23 cellular contexts compared by ENCODE assay signal in genomic region chr2:45345331-45346305, GRCh38.
DNase-seq lines count a peak whose midpoint lies in the region; ATAC-seq and TF ChIP-seq lines count a peak whose summit lies in the region.
"Had no signal": no experiment of that assay in that cellular context is flagged by ENCODE, and none has a peak within 500 bp of the region (broad histone marks: within the 10 kb centered on the region; RNA-seq: fewer than 3 reads in every experiment).

No MANE protein-coding gene starts in this region.

- H3K27ac ChIP-seq in neural progenitor cell, result no peak overlapping the region
- H3K27ac ChIP-seq: 22Rv1, esophagus squamous epithelium, stomach had no signal

- no peaks in the 10 kb centered on the region for H3K36me3 ChIP-seq in neural progenitor cell
- H3K36me3 ChIP-seq: esophagus squamous epithelium, stomach had no signal

- H3K4me2 ChIP-seq in neural progenitor cell, result peak overlapping the region; percentile 25
- H3K4me2 ChIP-seq: smooth muscle cell had no signal

- no peaks in the 10 kb centered on the region for H3K27me3 Mint-ChIP-seq in chondrocyte (ENCODE audit: low read depth)
- H3K27me3 Mint-ChIP-seq in neural progenitor cell (ENCODE audit: insufficient read depth, low read depth), result peaks cover 13% of the 10 kb centered on the region

- H3K9ac ChIP-seq in neural progenitor cell, result no peak overlapping the region

- H3K27me3 ChIP-seq in neural progenitor cell, result no peaks in the 10 kb centered on the region

- ATAC-seq in HG02885 (IDR thresholded peaks at IDR 0.05; ENCODE audit: poor library complexity, unreplicated experiment) (no peak), HG02970 (IDR thresholded peaks at IDR 0.05; ENCODE audit: low FRiP score, unreplicated experiment) (no peak)
- ATAC-seq: left colon had no signal

- no peak overlapping the region for H3K4me3 ChIP-seq in neural progenitor cell
- H3K4me3 ChIP-seq: esophagus squamous epithelium, smooth muscle cell, stomach had no signal

- no peaks in the 10 kb centered on the region for H3K79me2 ChIP-seq in neural progenitor cell (ENCODE audit: low read depth)

- peaks cover 35% of the 10 kb centered on the region for H3K4me1 Mint-ChIP-seq in chondrocyte (ENCODE audit: low read depth)
- H3K4me1 Mint-ChIP-seq in neural progenitor cell, result peaks cover 25% of the 10 kb centered on the region
- H3K4me1 Mint-ChIP-seq: central memory CD8-positive, alpha-beta T cell had no signal

- no peak overlapping the region for H2AFZ ChIP-seq in neural progenitor cell (replicated peaks)

- no peak overlapping the region for H3K27ac Mint-ChIP-seq in chondrocyte (ENCODE audit: unreplicated experiment)
- H3K27ac Mint-ChIP-seq in neural progenitor cell, result peak overlapping the region; percentile 39
- H3K27ac Mint-ChIP-seq: activated CD4-positive, alpha-beta memory T cell treated with anti-CD3 and anti-CD28 coated beads for 36 hours; HFFc6 had no signal

- no peaks in the 10 kb centered on the region for H3K9me3 ChIP-seq in neural progenitor cell (ENCODE audit: low read depth)
- H3K9me3 ChIP-seq: esophagus squamous epithelium, stomach had no signal

- DNase-seq in NCI-H1092 treated with DMSO at 0.1 percent for 48 hours (lab: John Stamatoyannopoulos, UW) (peak; percentile 36), NCI-H1092 (lab: John Stamatoyannopoulos, UW) (no peak), NCI-H146 treated with DMSO at 0.1 percent for 48 hours (lab: John Stamatoyannopoulos, UW; ENCODE audit: unreplicated experiment) (peak; percentile 54), chondrocyte (ENCODE audit: low spot score) (no peak), neural progenitor cell (ENCODE audit: low spot score) (no peak), iPS-NIHi7 (ENCODE audit: extremely low spot score) (no peak)
- DNase-seq: activated CD4-positive, alpha-beta memory T cell treated with anti-CD3 and anti-CD28 coated beads for 36 hours; activated naive CD4-positive, alpha-beta T cell treated with Interleukin-2 at 50 U/mL for 16 hours; effector CD8-positive, alpha-beta T cell; esophagus squamous epithelium; GF-D8; HFFc6; left colon; NCI-H1105 treated with DMSO at 0.1 percent for 48 hours; RPMI8226; stimulated activated CD4-positive, alpha-beta T cell treated with anti-CD3 and anti-CD28 coated beads, Interleukin-4, amount 100 ng/mL, for 1 hour; stomach; trophoblast cell had no signal

- no peaks in the 10 kb centered on the region for H4K20me1 ChIP-seq in neural progenitor cell (ENCODE audit: low read depth)

- H3K9me3 Mint-ChIP-seq in chondrocyte (ENCODE audit: low read depth) (no peaks in the 10 kb centered on the region), neural progenitor cell (no peaks in the 10 kb centered on the region)
- H3K9me3 Mint-ChIP-seq: activated CD4-positive, alpha-beta memory T cell treated with anti-CD3 and anti-CD28 coated beads for 36 hours; central memory CD8-positive, alpha-beta T cell; HFFc6 had no signal

- peaks cover 14% of the 10 kb centered on the region for H3K4me1 ChIP-seq in neural progenitor cell
- H3K4me1 ChIP-seq: esophagus squamous epithelium, stomach had no signal

- H3K4me3 Mint-ChIP-seq in chondrocyte (ENCODE audit: unreplicated experiment) (no peak overlapping the region), neural progenitor cell (no peak overlapping the region)
- H3K4me3 Mint-ChIP-seq: activated CD4-positive, alpha-beta memory T cell treated with anti-CD3 and anti-CD28 coated beads for 36 hours; central memory CD8-positive, alpha-beta T cell; HFFc6 had no signal

- peak; percentile 37 for TF ChIP-seq CTCF in chondrocyte (IDR thresholded peaks at IDR 0.05)
- no peak for TF ChIP-seq CTCF in neural progenitor cell (IDR thresholded peaks at IDR 0.05)

- peaks cover 1% of the 10 kb centered on the region for H3K36me3 Mint-ChIP-seq in chondrocyte (ENCODE audit: low read depth)
- H3K36me3 Mint-ChIP-seq in neural progenitor cell, result no peaks in the 10 kb centered on the region
- H3K36me3 Mint-ChIP-seq: activated CD4-positive, alpha-beta memory T cell treated with anti-CD3 and anti-CD28 coated beads for 36 hours had no signal

- no peaks in the 10 kb centered on the region for H3F3A ChIP-seq in neural progenitor cell (ENCODE audit: low read depth)

Comparison
In these comparisons a context has a peak if more than half of its experiments do, and no peak if none do; other contexts are left out.
1. DNase-seq: peak in NCI-H1092 treated with DMSO at 0.1 percent for 48 hours (single experiment) and NCI-H146 treated with DMSO at 0.1 percent for 48 hours (single experiment); none in NCI-H1092 (single experiment), chondrocyte (single experiment), neural progenitor cell (single experiment) and iPS-NIHi7 (single experiment).